In the genomic region with DNA sequence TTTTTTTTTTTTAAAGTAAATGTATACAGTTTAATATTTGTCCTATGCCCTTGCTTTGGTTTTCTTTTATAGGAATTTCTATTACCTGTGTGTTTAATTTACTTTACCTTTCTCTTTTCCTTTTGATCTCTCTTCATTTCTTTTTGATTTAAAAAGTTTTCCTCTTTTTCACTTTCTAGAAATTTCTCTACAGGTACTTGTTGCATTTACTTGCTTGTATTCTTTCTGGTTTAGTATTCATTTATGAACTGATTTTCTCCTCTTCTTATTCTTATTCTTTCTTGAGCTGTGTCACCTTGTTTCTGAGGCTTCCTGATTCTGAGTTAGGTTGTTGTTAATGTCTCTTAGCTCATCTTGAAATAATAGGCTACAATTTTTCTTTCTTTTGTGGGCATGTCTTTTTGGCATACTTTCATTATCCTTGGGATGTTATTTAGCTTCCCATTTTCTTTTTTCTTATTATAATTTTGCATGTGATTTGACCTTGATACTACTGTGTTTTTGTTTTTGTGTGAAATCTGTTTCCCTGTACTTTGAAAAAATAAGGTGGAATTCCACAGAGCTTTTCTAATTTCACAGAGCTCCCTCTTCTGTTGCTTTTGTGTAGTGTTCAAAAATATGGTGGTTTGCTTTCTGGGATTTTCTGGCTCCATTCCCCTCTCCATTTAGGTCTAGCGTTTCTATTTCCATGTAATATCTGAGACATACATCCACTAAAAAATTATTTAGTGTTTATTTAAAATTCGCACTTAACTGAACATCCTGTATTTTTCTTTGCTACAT, we compare ENCODE assay signal across 10 cellular contexts. TPM values are rescaled to one million over a fixed set of nuclear protein-coding genes. Genes with fewer than 3 reads are reported as not detected.
DNase-seq lines count a peak whose midpoint lies in the region; ATAC-seq, FAIRE-seq and TF ChIP-seq lines count a peak whose summit lies in the region.
"Had no signal": no experiment of that assay in that cellular context is flagged by ENCODE, and none has a peak within 500 bp of the region (broad histone marks: within the 10 kb centered on the region; RNA-seq: fewer than 3 reads in every experiment).

No MANE protein-coding gene starts in this region.

- H2BK120ac ChIP-seq in mesenchymal stem cell (ENCODE audit: low read depth, low read length), result no peak overlapping the region

- no peak overlapping the region for H3K4ac ChIP-seq in mesenchymal stem cell (ENCODE audit: low read depth in 1 of 2, low read length in 2 of 2)

- H3K36me3 ChIP-seq in adrenal gland (replicated peaks in 1 of 2), result no peaks in the 10 kb centered on the region
- no peaks in the 10 kb centered on the region for H3K36me3 ChIP-seq in mesenchymal stem cell (ENCODE audit: control insufficient read depth in 1 of 2, insufficient read depth in 2 of 2, low read depth in 1 of 2, low read length in 2 of 2)
- no peaks in the 10 kb centered on the region for H3K36me3 ChIP-seq in pancreas

- ATAC-seq in pancreas (no peak), GM21360 (IDR thresholded peaks at IDR 0.05; ENCODE audit: unreplicated experiment) (no peak)

- H3K4me1 ChIP-seq in adrenal gland (replicated peaks in 1 of 2) (no peaks in the 10 kb centered on the region), mesenchymal stem cell (ENCODE audit: control insufficient read depth, insufficient read depth, low read depth, low read length) (no peaks in the 10 kb centered on the region), pancreas (no peaks in the 10 kb centered on the region)

- no peak overlapping the region for H3K18ac ChIP-seq in mesenchymal stem cell (ENCODE audit: low read depth in 1 of 2, low read length in 2 of 2)

- H4K8ac ChIP-seq in mesenchymal stem cell (ENCODE audit: low read length), result no peak overlapping the region

- H2AFZ ChIP-seq in mesenchymal stem cell (ENCODE audit: low read depth, low read length), result no peak overlapping the region

- H3K9ac ChIP-seq in mesenchymal stem cell (ENCODE audit: low read length), result no peak overlapping the region

- H3K27ac ChIP-seq in adrenal gland (no peak overlapping the region), mesenchymal stem cell (ENCODE audit: low read length, poor library complexity, severe bottlenecking) (no peak overlapping the region), pancreas (no peak overlapping the region)

- no peak for TF ChIP-seq POLR2A in adrenal gland (IDR thresholded peaks at IDR 0.05)

- no peaks in the 10 kb centered on the region for H3K79me1 ChIP-seq in mesenchymal stem cell (replicated peaks; ENCODE audit: low read length, poor library complexity, severe bottlenecking)

- H2AK5ac ChIP-seq in mesenchymal stem cell (ENCODE audit: low read length, severe bottlenecking), result no peak overlapping the region

- H3K4me3 ChIP-seq in adrenal gland, result no peak overlapping the region
- H3K4me3 ChIP-seq in mesenchymal stem cell (ENCODE audit: insufficient read depth in 1 of 2, low read depth in 1 of 2, low read length in 2 of 2), result no peak overlapping the region
- no peak overlapping the region for H3K4me3 ChIP-seq in pancreas

- H3K4me2 ChIP-seq in mesenchymal stem cell (ENCODE audit: low read length, poor library complexity, severe bottlenecking), result no peak overlapping the region

- no peak overlapping the region for H3K14ac ChIP-seq in mesenchymal stem cell (ENCODE audit: low read length in 2 of 2)

- FAIRE-seq in pancreas (lab: Jason Lieb, UNC), result no peak

- H3K27me3 ChIP-seq in adrenal gland, result no peaks in the 10 kb centered on the region
- H3K27me3 ChIP-seq in mesenchymal stem cell (ENCODE audit: control insufficient read depth in 1 of 2, insufficient read depth in 1 of 2, low read length in 2 of 2), result peaks cover 12 to 15% of the 10 kb centered on the region in 2 experiments
- H3K27me3 ChIP-seq in pancreas, result peaks cover 0 to 3% (median 0%) of the 10 kb centered on the region in 4 donors

- no peaks in the 10 kb centered on the region for H3K9me3 ChIP-seq in adrenal gland (replicated peaks in 1 of 3)
- H3K9me3 ChIP-seq in mesenchymal stem cell (ENCODE audit: control insufficient read depth, low read length), result no peaks in the 10 kb centered on the region
- H3K9me3 ChIP-seq in pancreas, result no peaks in the 10 kb centered on the region

- no peak overlapping the region for H4K91ac ChIP-seq in mesenchymal stem cell (ENCODE audit: low read length)

- no peak overlapping the region for H2BK12ac ChIP-seq in mesenchymal stem cell (ENCODE audit: low read length in 2 of 2)

- DNase-seq in DMS 273 treated with DMSO at 0.1 percent for 48 hours (lab: John Stamatoyannopoulos, UW) (peak; percentile 16), adrenal gland (no peak), mesenchymal stem cell (peak; percentile 2), pancreas (no peak), GM19238 (ENCODE audit: insufficient read length, low spot score) (no peak), SKM-1 treated with dmso at 0.1 percent for 144 hours (lab: John Stamatoyannopoulos, UW; ENCODE audit: unreplicated experiment) (no peak)
- DNase-seq: MV-4-11; stimulated activated CD4-positive, alpha-beta T cell treated with anti-CD3 and anti-CD28 coated beads, Interleukin-1b, Interleukin-23, amount 100 ng/mL, for 48 hours had no signal

- TF ChIP-seq CTCF in adrenal gland (IDR thresholded peaks at IDR 0.05) (peak in 5 of 6 experiments; percentile 15 to 45 (median 34)), pancreas (IDR thresholded peaks at IDR 0.05) (no peak)

- intact Hi-C loops in adrenal gland (cut with DNase I) (no loop called here), pancreas (cut with DNase I) (no loop called here)

- no peak overlapping the region for H3K23ac ChIP-seq in mesenchymal stem cell (ENCODE audit: low read length in 2 of 2)

- no peak for TF ChIP-seq EP300 in Ishikawa (IDR thresholded peaks at IDR 0.05; ENCODE audit: borderline replicate concordance)

- H2BK5ac ChIP-seq in mesenchymal stem cell (ENCODE audit: low read depth, low read length, poor library complexity, severe bottlenecking), result no peak overlapping the region

- peak; percentile 55 for TF ChIP-seq RAD21 in Ishikawa (IDR thresholded peaks at IDR 0.05; ENCODE audit: low read depth)

- no peak overlapping the region for H2BK15ac ChIP-seq in mesenchymal stem cell (ENCODE audit: low read depth, poor library complexity, severe bottlenecking)

- 9 to 21% (median 17%) methylated on average over 2 of the region's 2 CpGs for WGBS in adrenal gland, 4 donors
- WGBS in mesenchymal stem cell, result no CpG with 5 or more reads among the region's 2 CpGs
- 8 to 23% methylated on average over 2 of the region's 2 CpGs for WGBS in pancreas, 2 donors

TF ChIP-seq in Ishikawa, 13 proteins besides CTCF, POLR2A, EP300 and RAD21:
- TF ChIP-seq TEAD4 (IDR thresholded peaks at IDR 0.05) (no peak), TAF1 (IDR thresholded peaks at IDR 0.05; ENCODE audit: low read depth) (no peak), CEBPB (IDR thresholded peaks at IDR 0.05) (no peak), TCF12 (IDR thresholded peaks at IDR 0.05; ENCODE audit: low read depth) (no peak), EGR1 (IDR thresholded peaks at IDR 0.05) (no peak), CREB1 (IDR thresholded peaks at IDR 0.05; ENCODE audit: low read depth) (no peak), NFIC (IDR thresholded peaks at IDR 0.05) (no peak), YY1 (IDR thresholded peaks at IDR 0.05; ENCODE audit: low read depth) (no peak), ZBTB7A (IDR thresholded peaks at IDR 0.05; ENCODE audit: low read depth) (no peak), FOXM1 (IDR thresholded peaks at IDR 0.05; ENCODE audit: borderline replicate concordance, low read depth) (no peak)
- TF ChIP-seq, protein P1, sequence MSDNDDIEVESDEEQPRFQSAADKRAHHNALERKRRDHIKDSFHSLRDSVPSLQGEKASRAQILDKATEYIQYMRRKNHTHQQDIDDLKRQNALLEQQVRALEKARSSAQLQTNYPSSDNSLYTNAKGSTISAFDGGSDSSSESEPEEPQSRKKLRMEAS (IDR thresholded peaks at IDR 0.05), result no peak
- TF ChIP-seq, protein P2, sequence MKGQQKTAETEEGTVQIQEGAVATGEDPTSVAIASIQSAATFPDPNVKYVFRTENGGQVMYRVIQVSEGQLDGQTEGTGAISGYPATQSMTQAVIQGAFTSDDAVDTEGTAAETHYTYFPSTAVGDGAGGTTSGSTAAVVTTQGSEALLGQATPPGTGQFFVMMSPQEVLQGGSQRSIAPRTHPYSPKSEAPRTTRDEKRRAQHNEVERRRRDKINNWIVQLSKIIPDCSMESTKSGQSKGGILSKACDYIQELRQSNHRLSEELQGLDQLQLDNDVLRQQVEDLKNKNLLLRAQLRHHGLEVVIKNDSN (IDR thresholded peaks at IDR 0.05), result no peak
- TF ChIP-seq, protein P3, sequence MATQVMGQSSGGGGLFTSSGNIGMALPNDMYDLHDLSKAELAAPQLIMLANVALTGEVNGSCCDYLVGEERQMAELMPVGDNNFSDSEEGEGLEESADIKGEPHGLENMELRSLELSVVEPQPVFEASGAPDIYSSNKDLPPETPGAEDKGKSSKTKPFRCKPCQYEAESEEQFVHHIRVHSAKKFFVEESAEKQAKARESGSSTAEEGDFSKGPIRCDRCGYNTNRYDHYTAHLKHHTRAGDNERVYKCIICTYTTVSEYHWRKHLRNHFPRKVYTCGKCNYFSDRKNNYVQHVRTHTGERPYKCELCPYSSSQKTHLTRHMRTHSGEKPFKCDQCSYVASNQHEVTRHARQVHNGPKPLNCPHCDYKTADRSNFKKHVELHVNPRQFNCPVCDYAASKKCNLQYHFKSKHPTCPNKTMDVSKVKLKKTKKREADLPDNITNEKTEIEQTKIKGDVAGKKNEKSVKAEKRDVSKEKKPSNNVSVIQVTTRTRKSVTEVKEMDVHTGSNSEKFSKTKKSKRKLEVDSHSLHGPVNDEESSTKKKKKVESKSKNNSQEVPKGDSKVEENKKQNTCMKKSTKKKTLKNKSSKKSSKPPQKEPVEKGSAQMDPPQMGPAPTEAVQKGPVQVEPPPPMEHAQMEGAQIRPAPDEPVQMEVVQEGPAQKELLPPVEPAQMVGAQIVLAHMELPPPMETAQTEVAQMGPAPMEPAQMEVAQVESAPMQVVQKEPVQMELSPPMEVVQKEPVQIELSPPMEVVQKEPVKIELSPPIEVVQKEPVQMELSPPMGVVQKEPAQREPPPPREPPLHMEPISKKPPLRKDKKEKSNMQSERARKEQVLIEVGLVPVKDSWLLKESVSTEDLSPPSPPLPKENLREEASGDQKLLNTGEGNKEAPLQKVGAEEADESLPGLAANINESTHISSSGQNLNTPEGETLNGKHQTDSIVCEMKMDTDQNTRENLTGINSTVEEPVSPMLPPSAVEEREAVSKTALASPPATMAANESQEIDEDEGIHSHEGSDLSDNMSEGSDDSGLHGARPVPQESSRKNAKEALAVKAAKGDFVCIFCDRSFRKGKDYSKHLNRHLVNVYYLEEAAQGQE (IDR thresholded peaks at IDR 0.05; ENCODE audit: low read depth), result no peak

RNA-seq across cellular contexts. Expression of a gene that starts 25.5 kb away (rescaled TPM):
- total RNA-seq in adrenal gland, result 10 to 100 TPM; 10.6 to 30.1 (median 12.7) TPM
- 1 to 10 TPM; 6.2 to 8.3 (median 8.0) TPM for polyA plus RNA-seq in adrenal gland
- 2.8 TPM for polyA plus RNA-seq in mesenchymal stem cell (2013, experiment 1 of 2)
- polyA plus RNA-seq in mesenchymal stem cell (2013, experiment 2 of 2), result 2.8 TPM
- 10 to 100 TPM; 12.0 to 19.8 (median 14.3) TPM for total RNA-seq in pancreas
- polyA plus RNA-seq in pancreas, result 1 to 10 TPM; 7.8 to 8.5 TPM

Comparison
In these comparisons a context has a peak if more than half of its experiments do, and no peak if none do; other contexts are left out.
1. DNase-seq: peak in DMS 273 treated with DMSO at 0.1 percent for 48 hours (single experiment) and mesenchymal stem cell (single experiment); none in adrenal gland (0 of 7), pancreas (0 of 6), GM19238 (single experiment) and SKM-1 treated with dmso at 0.1 percent for 144 hours (single experiment).
2. CTCF ChIP-seq: peak in adrenal gland (5 of 6); none in pancreas (0 of 4).